ENCODE assay signal across 36 cellular contexts in genomic region chr20:23174821-23175220, GRCh38.
"Had no signal": no experiment of that assay in that cellular context is flagged by ENCODE, and none has a peak within 500 bp of the region (broad histone marks: within the 10 kb centered on the region; RNA-seq: fewer than 3 reads in every experiment).

No MANE protein-coding gene starts in this region.

- H3K36me3 ChIP-seq: MG63 had no signal

- DNase-seq: Karpas-422, Kasumi-1, MG63, MM.1S, MV-4-11, NCI-H1048, NCI-H1092, NCI-H1092 treated with DMSO at 0.1 percent for 48 hours, NCI-H1105, NCI-H1105 treated with DMSO at 0.1 percent for 48 hours, NCI-H1417, NCI-H1417 treated with DMSO at 0.1 percent for 48 hours, NCI-H1436, NCI-H1436 treated with DMSO at 0.1 percent for 48 hours, NCI-H146, NCI-H1694, NCI-H1694 treated with DMSO at 0.1 percent for 48 hours, NCI-H187, NCI-H187 treated with DMSO at 0.1 percent for 48 hours, NCI-H1930, NCI-H2029, NCI-H2029 treated with DMSO at 0.1 percent for 48 hours, NCI-H2081, NCI-H2081 treated with DMSO at 0.1 percent for 48 hours, NCI-H2107, NCI-H2171, NCI-H2171 treated with DMSO at 0.1 percent for 48 hours, NCI-H2227 treated with DMSO at 0.1 percent for 48 hours, NCI-H226, NCI-H345, NCI-H446, NCI-H446 treated with DMSO at 0.1 percent for 48 hours, NCI-H510A, NCI-H510A treated with DMSO at 0.1 percent for 48 hours, NCI-H524, NCI-H524 treated with DMSO at 0.1 percent for 48 hours had no signal

- H3K9me3 ChIP-seq: MG63 had no signal

- H3K27me3 ChIP-seq: MG63 had no signal

- H3K4me3 ChIP-seq: MG63 had no signal
